Comparison of ENCODE assay signal across 8 cellular contexts in genomic region chr7:138008588-138009349, GRCh38. TPM values are rescaled to one million over a fixed set of nuclear protein-coding genes. Genes with fewer than 3 reads are reported as not detected.
DNase-seq lines count a peak whose midpoint lies in the region; ATAC-seq, FAIRE-seq and TF ChIP-seq lines count a peak whose summit lies in the region.

No MANE protein-coding gene starts in this region.

- peak overlapping the region in 1 of 5 experiments; percentile 49 for H3K4me3 Mint-ChIP-seq in brain

- H3K4me1 ChIP-seq in keratinocyte (ENCODE audit: control insufficient read depth, extremely low read depth, insufficient read depth, low read length) (no peaks in the 10 kb centered on the region), subcutaneous abdominal adipose tissue (ENCODE audit: control insufficient read depth in 5 of 5, insufficient read depth in 5 of 5, low read length in 5 of 5) (peaks cover 0 to 5% (median 3%) of the 10 kb centered on the region in 5 donors)

- no peak for ATAC-seq in HG02973 (IDR thresholded peaks at IDR 0.05; ENCODE audit: unreplicated experiment)

- no peaks in the 10 kb centered on the region for H3K9me3 ChIP-seq in keratinocyte (ENCODE audit: control insufficient read depth, low read depth, low read length)
- no peaks in the 10 kb centered on the region for H3K9me3 ChIP-seq in subcutaneous abdominal adipose tissue (ENCODE audit: control insufficient read depth in 5 of 5, low read length in 5 of 5)

- no peaks in the 10 kb centered on the region for H3K27me3 ChIP-seq in keratinocyte (ENCODE audit: control insufficient read depth, extremely low read depth, insufficient read depth, low read length)
- H3K27me3 ChIP-seq in subcutaneous abdominal adipose tissue (ENCODE audit: control insufficient read depth in 5 of 5, insufficient read depth in 4 of 5, low read length in 5 of 5), result no peaks in the 10 kb centered on the region

- no peaks in the 10 kb centered on the region for H4K20me1 ChIP-seq in keratinocyte (ENCODE audit: control insufficient read depth, extremely low read depth, insufficient read depth, low read length)

- peak overlapping the region; percentile 49 to 90 (median 73) for H3K27ac Mint-ChIP-seq in brain

- H3K36me3 ChIP-seq in keratinocyte (ENCODE audit: control insufficient read depth in 2 of 2, extremely low read depth in 1 of 2, insufficient read depth in 2 of 2, low read length in 2 of 2) (no peaks in the 10 kb centered on the region), subcutaneous abdominal adipose tissue (ENCODE audit: control insufficient read depth in 5 of 5, insufficient read depth in 5 of 5, low read length in 5 of 5) (no peaks in the 10 kb centered on the region)

- FAIRE-seq in GM12892 (lab: Jason Lieb, UNC) (peak; percentile 67), RCC 7860 (lab: Jason Lieb, UNC) (peak; percentile 82), keratinocyte (lab: Jason Lieb, UNC) (peak; percentile 51)

- H3K79me2 ChIP-seq in keratinocyte (ENCODE audit: control insufficient read depth, insufficient read depth, low read length), result no peaks in the 10 kb centered on the region

- H3K27me3 Mint-ChIP-seq in brain, result no peaks in the 10 kb centered on the region

- H3K4me1 Mint-ChIP-seq in brain, result peaks cover 12% of the 10 kb centered on the region

- DNase-seq in C1 segment of cervical spinal cord (lab: John Stamatoyannopoulos, UW) (peak in 11 of 14 donors; percentile 6 to 44 (median 41)), GM12892 (ENCODE audit: insufficient read length) (no peak), LHCN-M2 (ENCODE audit: low read depth) (peak; percentile 80), RCC 7860 (ENCODE audit: low spot score) (peak; percentile 70), keratinocyte (ENCODE audit: low read depth, low spot score) (no peak)

- no peaks in the 10 kb centered on the region for H3K9me3 Mint-ChIP-seq in brain

- TF ChIP-seq POLR2A in GM12892 (IDR thresholded peaks at IDR 0.05; ENCODE audit: low read depth, low read length), result no peak

- no peak overlapping the region for H3K27ac ChIP-seq in keratinocyte (ENCODE audit: control insufficient read depth, insufficient read depth, low read length)
- H3K27ac ChIP-seq in subcutaneous abdominal adipose tissue (ENCODE audit: low read depth, low read length), result no peak overlapping the region

- H3K4me3 ChIP-seq in keratinocyte (ENCODE audit: control insufficient read depth in 2 of 3, extremely low read depth in 1 of 3, insufficient read depth in 2 of 3, low read depth in 1 of 3, low read length in 3 of 3) (no peak overlapping the region), subcutaneous abdominal adipose tissue (ENCODE audit: low read depth in 1 of 5, low read length in 5 of 5) (peak overlapping the region in 3 of 5 donors; percentile 31 to 50 (median 45))

- no peaks in the 10 kb centered on the region for H3K9me1 ChIP-seq in keratinocyte (ENCODE audit: control insufficient read depth, extremely low read depth, insufficient read depth, low read length)

- dilution Hi-C loops in keratinocyte (cut with MboI; ENCODE audit: extremely low pct_ligation_motif_present, low sequenced_read_pairs), result no loop called here

- no peaks in the 10 kb centered on the region for H3K36me3 Mint-ChIP-seq in brain

- peak overlapping the region; percentile 42 for H3K4me2 ChIP-seq in keratinocyte (ENCODE audit: control insufficient read depth, extremely low read depth, insufficient read depth, low read depth, low read length)

- peak; percentile 91 to 94 for TF ChIP-seq CTCF in brain (conservative IDR thresholded peaks at IDR 0.05)
- TF ChIP-seq CTCF in keratinocyte (optimal IDR thresholded peaks at IDR 0.05 in 1 of 3, IDR thresholded peaks at IDR 0.05 in 1 of 3, conservative IDR thresholded peaks at IDR 0.05 in 1 of 3; ENCODE audit: extremely low read depth in 1 of 3, insufficient read depth in 2 of 3, low read length in 3 of 3), result peak; percentile 61 to 82 (median 73)

- peak overlapping the region; percentile 71 for H2AFZ ChIP-seq in keratinocyte (ENCODE audit: control insufficient read depth, low read length)

- no peak overlapping the region for H3K9ac ChIP-seq in keratinocyte (ENCODE audit: control insufficient read depth, extremely low read depth, insufficient read depth, low read length)
- peak overlapping the region in 1 of 5 donors; percentile 66 for H3K9ac ChIP-seq in subcutaneous abdominal adipose tissue (ENCODE audit: low read length in 5 of 5)

RNA-seq across cellular contexts. Expression of gene CREB3L2, which starts 6.9 kb away (rescaled TPM):
- 13.1 TPM for polyA plus RNA-seq in GM12892 (2012; ENCODE audit: missing spikeins)
- 39.1 and 40.6 TPM in 2 replicates for total RNA-seq in LHCN-M2 (2014; rRNA removed)
- 20.8 TPM for polyA plus RNA-seq in LHCN-M2 (2012)
- polyA plus RNA-seq in brain (ENCODE audit: insufficient read depth, low read depth, low replicate concordance) (7.1 TPM), keratinocyte (8.6 to 15.9 TPM (median 12.8 TPM) in 3 replicates)
- 3.7 TPM for polyA plus RNA-seq in keratinocyte (2011; ENCODE audit: low read depth)
- 8.2 and 11.6 TPM in 2 replicates for polyA plus RNA-seq in keratinocyte (2011; cell fraction: cytosol; rRNA removed)
- polyA plus RNA-seq in keratinocyte (2011; cell fraction: nucleus; rRNA removed), result 28.8 and 29.1 TPM in 2 replicates
- 6.9 and 13.8 TPM in 2 replicates for polyA plus RNA-seq in keratinocyte (2012; ENCODE audit: low replicate concordance)
- polyA minus RNA-seq in keratinocyte, result 18.3 to 36.5 TPM (median 21.4 TPM) in 3 replicates
- polyA minus RNA-seq in keratinocyte (2011; cell fraction: cytosol; rRNA and poly(A)+ RNA removed), result 17.1 TPM
- polyA minus RNA-seq in keratinocyte (2011; cell fraction: nucleus; rRNA and poly(A)+ RNA removed), result 40.2 and 45.5 TPM in 2 replicates

Comparison
In these comparisons a context has a peak if more than half of its experiments do, and no peak if none do; other contexts are left out.
1. DNase-seq: peak in C1 segment of cervical spinal cord (11 of 14), LHCN-M2 (single experiment) and RCC 7860 (single experiment); none in GM12892 (single experiment) and keratinocyte (single experiment).
2. H3K4me3 ChIP-seq: peak in subcutaneous abdominal adipose tissue (3 of 5); none in keratinocyte (0 of 3).